13 cellular contexts compared by ENCODE assay signal in genomic region chr12:101828463-101829196, GRCh38. TPM values are rescaled to one million over a fixed set of nuclear protein-coding genes. Genes with fewer than 3 reads are reported as not detected.
A peak's percentile ranks its signal among the peaks of the same experiment; 100 is the strongest.
DNase-seq lines count a peak whose midpoint lies in the region; ATAC-seq and TF ChIP-seq lines count a peak whose summit lies in the region.
"Had no signal": no experiment of that assay in that cellular context is flagged by ENCODE, and none has a peak within 500 bp of the region (broad histone marks: within the 10 kb centered on the region; RNA-seq: fewer than 3 reads in every experiment).

No MANE protein-coding gene starts in this region.

- no peak overlapping the region for H3K9ac ChIP-seq in mammary epithelial cell (ENCODE audit: insufficient read depth, low read length)
- no peak overlapping the region for H3K9ac ChIP-seq in colonic mucosa (ENCODE audit: low read depth in 2 of 2, low read length in 2 of 2)

- H3K36me3 Mint-ChIP-seq in MCF 10A (ENCODE audit: insufficient read depth, unreplicated experiment), result no peaks in the 10 kb centered on the region
- H3K36me3 Mint-ChIP-seq in type B pancreatic cell, result no peaks in the 10 kb centered on the region

- no peak overlapping the region for H3K4me3 ChIP-seq in mammary epithelial cell (replicated peaks in 1 of 3; ENCODE audit: insufficient read depth in 1 of 3, low read depth in 2 of 3, low read length in 3 of 3)
- H3K4me3 ChIP-seq in colonic mucosa, result no peak overlapping the region

- H3K4me3 Mint-ChIP-seq in MCF 10A (ENCODE audit: unreplicated experiment) (peak overlapping the region; percentile 84), type B pancreatic cell (peak overlapping the region; percentile 99)

- H4K20me1 ChIP-seq in mammary epithelial cell (ENCODE audit: insufficient read depth, low read length), result no peaks in the 10 kb centered on the region

- no peak for ATAC-seq in HG02571 (IDR thresholded peaks at IDR 0.05; ENCODE audit: unreplicated experiment)

- dilution Hi-C loops in mammary epithelial cell (cut with HindIII; ENCODE audit: low sequenced_read_pairs), result no loop called here

- H3K4me2 ChIP-seq in mammary epithelial cell (ENCODE audit: insufficient read depth, low read depth, low read length), result no peak overlapping the region

- BruUV-seq in MCF 10A (replicated peaks; lab: Mats Ljungman, UMichigan) (no TSS peak), mammary epithelial cell (replicated peaks; lab: Mats Ljungman, UMichigan) (no TSS peak)

- H3K4me1 ChIP-seq in mammary epithelial cell (ENCODE audit: insufficient read depth, low read length) (peaks cover 9% of the 10 kb centered on the region), colonic mucosa (no peaks in the 10 kb centered on the region)

- H3K4me1 Mint-ChIP-seq in MCF 10A (ENCODE audit: insufficient read depth, unreplicated experiment), result peaks cover 16% of the 10 kb centered on the region
- peaks cover 18% of the 10 kb centered on the region for H3K4me1 Mint-ChIP-seq in type B pancreatic cell (ENCODE audit: unreplicated experiment)

- POLR2A ChIA-PET in MCF 10A (lab: Yijun Ruan, JAX), result interaction anchor here (0.7 to 1.4 kb wide), 5 partner anchors 9 to 421 kb away, joined by 3 to 9 read pairs (median 3); partner anchors contain the start of genes ARL1 and DRAM1

- H2AFZ ChIP-seq in mammary epithelial cell (ENCODE audit: low read depth, low read length), result no peak overlapping the region

- H3K27ac Mint-ChIP-seq in MCF 10A (ENCODE audit: low read depth, unreplicated experiment), result peak overlapping the region; percentile 31
- H3K27ac Mint-ChIP-seq in type B pancreatic cell, result no peak overlapping the region

- in situ Hi-C loops in mammary epithelial cell (cut with MboI; ENCODE audit: low sequenced_read_pairs in 2 of 2), result loop anchor here in 1 of 2 donors (25.0 kb wide), 1 partner anchor 416 kb away; the partner anchor contains the start of gene ARL1

- TF ChIP-seq CTCF in MCF 10A (IDR thresholded peaks at IDR 0.05; ENCODE audit: unreplicated experiment), result no peak
- TF ChIP-seq CTCF in mammary epithelial cell (conservative IDR thresholded peaks at IDR 0.05 in 1 of 2, IDR thresholded peaks at IDR 0.05 in 1 of 2; ENCODE audit: extremely low read depth in 1 of 2, insufficient read depth in 1 of 2, low read depth in 1 of 2, low read length in 2 of 2), result no peak
- TF ChIP-seq CTCF in colonic mucosa (IDR thresholded peaks at IDR 0.05), result no peak
- no peak for TF ChIP-seq CTCF in type B pancreatic cell (conservative IDR thresholded peaks at IDR 0.05)

- H3K36me3 ChIP-seq in mammary epithelial cell (ENCODE audit: insufficient read depth, low read length) (no peaks in the 10 kb centered on the region), colonic mucosa (no peaks in the 10 kb centered on the region)
- H3K36me3 ChIP-seq: neutrophil, tibial nerve had no signal

- peaks cover 59% of the 10 kb centered on the region for H3K79me2 ChIP-seq in mammary epithelial cell (ENCODE audit: insufficient read depth, low read length)

- H3K27me3 ChIP-seq in mammary epithelial cell (ENCODE audit: insufficient read depth, low read length) (no peaks in the 10 kb centered on the region), colonic mucosa (no peaks in the 10 kb centered on the region)
- H3K27me3 ChIP-seq: neutrophil, tibial nerve had no signal

- H3K9me3 Mint-ChIP-seq in MCF 10A (ENCODE audit: unreplicated experiment), result no peaks in the 10 kb centered on the region
- no peaks in the 10 kb centered on the region for H3K9me3 Mint-ChIP-seq in type B pancreatic cell

- H3K27me3 Mint-ChIP-seq in MCF 10A (ENCODE audit: insufficient read depth, unreplicated experiment) (no peaks in the 10 kb centered on the region), type B pancreatic cell (no peaks in the 10 kb centered on the region)

- DNase-seq in MCF 10A (ENCODE audit: unreplicated experiment) (no peak), mammary epithelial cell (no peak), NCI-H2196 treated with DMSO at 0.1 percent for 48 hours (lab: John Stamatoyannopoulos, UW; ENCODE audit: unreplicated experiment) (peak; percentile 32), colonic mucosa (no peak), type B pancreatic cell (ENCODE audit: extremely low spot score, unreplicated experiment) (no peak), NOMO-1 treated with dmso at 0.1 percent for 144 hours (lab: John Stamatoyannopoulos, UW; ENCODE audit: unreplicated experiment) (no peak), dermis blood vessel endothelial cell (no peak)
- DNase-seq: activated gamma-delta T cell treated with Interleukin-2 at 50 U/mL for 16 hours, COR-L47, NCI-H2227 treated with DMSO at 0.1 percent for 48 hours had no signal

- CTCF ChIA-PET in MCF 10A (lab: Yijun Ruan, JAX), result interaction anchor here (0.6 to 6.9 kb wide), 12 partner anchors 12 to 420 kb away, joined by 3 to 71 read pairs (median 6); no protein-coding TSS in a partner anchor
- CTCF ChIA-PET in mammary epithelial cell (lab: Charles Lee; ENCODE audit: low non-redundant PET), result interaction anchor here (0.7 kb wide), 1 partner anchor 446 kb away, joined by 3 read pairs; no protein-coding TSS in a partner anchor

- intact Hi-C loops in MCF 10A (cut with micrococcal nuclease), result no loop called here
- intact Hi-C loops in mammary epithelial cell (cut with micrococcal nuclease), result no loop called here
- intact Hi-C loops in colonic mucosa (cut with DNase I), result no loop called here

- WGBS in mammary epithelial cell (ENCODE audit: low coverage, missing lambda C conversion rate), result 100% methylated on average over 5 of the region's 6 CpGs

- H3K27ac ChIP-seq in mammary epithelial cell (ENCODE audit: insufficient read depth, low read depth, low read length) (no peak overlapping the region), colonic mucosa (peak overlapping the region; percentile 40)
- H3K27ac ChIP-seq: neutrophil had no signal

- H3K9me3 ChIP-seq in mammary epithelial cell (replicated peaks; ENCODE audit: insufficient read depth, low read length) (no peaks in the 10 kb centered on the region), colonic mucosa (no peaks in the 10 kb centered on the region)
- H3K9me3 ChIP-seq: neutrophil, tibial nerve had no signal

RNA-seq across cellular contexts. Expression of gene GNPTAB, which starts 2.1 kb away (rescaled TPM):
- total RNA-seq in MCF 10A (2022), result 11.5 and 14.8 TPM in 2 replicates
- 10 to 100 TPM; 36.1 to 52.2 TPM for total RNA-seq in mammary epithelial cell
- polyA plus RNA-seq in mammary epithelial cell, result 20.4 TPM
- polyA minus RNA-seq in mammary epithelial cell, result 70.1 TPM
- total RNA-seq in colonic mucosa, result 100 to 1,000 TPM in 1 of 2 donors, 10 to 100 TPM in 1; 49.1 to 103 TPM
- total RNA-seq in type B pancreatic cell (ENCODE audit: low replicate concordance), result 29.4 and 39.0 TPM in 2 replicates
- total RNA-seq in dermis blood vessel endothelial cell, result 28.2 and 37.3 TPM in 2 replicates

RNA-seq across cellular contexts. Expression of gene DRAM1, which starts 48.8 kb away (rescaled TPM):
- total RNA-seq in MCF 10A (2022) (8.7 and 10.1 TPM in 2 replicates), mammary epithelial cell (10 to 100 TPM; 24.1 to 35.2 TPM), colonic mucosa (10 to 100 TPM in 1 of 2 donors, 1 to 10 TPM in 1; 4.0 to 10.0 TPM), type B pancreatic cell (ENCODE audit: low replicate concordance) (12.5 and 20.6 TPM in 2 replicates), dermis blood vessel endothelial cell (22.3 and 30.1 TPM in 2 replicates)
- polyA plus RNA-seq in mammary epithelial cell, result 11.2 TPM
- polyA minus RNA-seq in mammary epithelial cell, result 10.1 TPM
